In the genomic region with DNA sequence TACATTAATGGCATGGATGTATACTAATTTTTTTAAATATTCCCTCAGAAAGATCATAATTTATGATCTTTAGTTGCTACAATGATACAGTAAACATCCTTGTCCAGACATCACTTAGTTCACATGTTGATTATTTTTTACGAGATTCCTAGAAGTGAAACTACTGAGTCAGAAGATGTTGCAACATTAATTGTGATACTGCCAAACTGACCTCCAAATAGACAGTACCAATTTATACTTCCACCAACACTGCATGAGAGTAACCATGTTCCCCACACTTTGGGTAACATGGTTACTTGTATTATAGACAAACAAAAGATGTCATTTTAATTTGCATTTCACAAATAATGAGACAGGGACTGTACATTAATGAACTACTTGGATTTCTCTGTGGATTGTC, we compare ENCODE assay signal across 1 cellular context.
TF ChIP-seq lines count a peak whose summit lies in the region.

No MANE protein-coding gene starts in this region.

TF ChIP-seq in K562, 482 proteins besides CTCF, POLR2A, EP300 and RAD21:
- no peak for TF ChIP-seq HDAC8 (tag; IDR thresholded peaks at IDR 0.05)
- no peak for TF ChIP-seq DMBX1 (CRISPR knock-in tag; IDR thresholded peaks at IDR 0.05; ENCODE audit: borderline replicate concordance)
- TF ChIP-seq CEBPB (tag; IDR thresholded peaks at IDR 0.05) = peak; percentile 68
- no peak for TF ChIP-seq CEBPG (CRISPR knock-in tag; IDR thresholded peaks at IDR 0.05)
- TF ChIP-seq CEBPG (tag; conservative IDR thresholded peaks at IDR 0.05 in 1 of 2, IDR thresholded peaks at IDR 0.05 in 1 of 2) = peak in 1 of 2 experiments; percentile 13; a peak in 1 of 4 replicates
